8 cellular contexts compared by ENCODE assay signal in genomic region chr15:48861813-48862431, GRCh38. TPM values are rescaled to one million over a fixed set of nuclear protein-coding genes. Genes with fewer than 3 reads are reported as not detected.
DNase-seq lines count a peak whose midpoint lies in the region; ATAC-seq, FAIRE-seq and TF ChIP-seq lines count a peak whose summit lies in the region.

No MANE protein-coding gene starts in this region.

- no peaks in the 10 kb centered on the region for H3K4me1 Mint-ChIP-seq in CD4-positive, alpha-beta T cell (ENCODE audit: low read depth)
- H3K4me1 Mint-ChIP-seq in MCF 10A (ENCODE audit: insufficient read depth, unreplicated experiment), result peaks cover 29% of the 10 kb centered on the region

- H3K27ac ChIP-seq in CD4-positive, alpha-beta T cell (ENCODE audit: low read depth, low read length), result no peak overlapping the region

- no peaks in the 10 kb centered on the region for H3K9me3 Mint-ChIP-seq in CD4-positive, alpha-beta T cell
- no peaks in the 10 kb centered on the region for H3K9me3 Mint-ChIP-seq in MCF 10A (ENCODE audit: unreplicated experiment)

- H3K36me3 Mint-ChIP-seq in CD4-positive, alpha-beta T cell (ENCODE audit: low read depth), result no peaks in the 10 kb centered on the region
- H3K36me3 Mint-ChIP-seq in MCF 10A (ENCODE audit: insufficient read depth, unreplicated experiment), result no peaks in the 10 kb centered on the region

- TF ChIP-seq CTCF in CD4-positive, alpha-beta T cell (IDR thresholded peaks at IDR 0.05), result peak; percentile 87
- TF ChIP-seq CTCF in MCF 10A (IDR thresholded peaks at IDR 0.05; ENCODE audit: unreplicated experiment), result peak; percentile 73

- peak; percentile 96 for FAIRE-seq in islet of Langerhans (lab: Jason Lieb, UNC)

- H3K27ac Mint-ChIP-seq in CD4-positive, alpha-beta T cell, result no peak overlapping the region
- peak overlapping the region; percentile 61 for H3K27ac Mint-ChIP-seq in MCF 10A (ENCODE audit: low read depth, unreplicated experiment)

- peak; percentile 74 for ATAC-seq in CD4-positive, alpha-beta T cell (ENCODE audit: poor library complexity)
- peak; percentile 39 for ATAC-seq in GM18861 (IDR thresholded peaks at IDR 0.05; ENCODE audit: unreplicated experiment)

- CTCF ChIA-PET in CD4-positive, alpha-beta T cell (lab: Charles Lee), result interaction anchor here (0.6 to 1.8 kb wide), 20 partner anchors 9 to 1454 kb away, joined by 3 to 15 read pairs (median 4); partner anchors contain the start of genes CEP152, EID1, FGF7 and SHC4
- CTCF ChIA-PET in MCF 10A (lab: Yijun Ruan, JAX), result interaction anchor here (0.5 to 8.5 kb wide), 46 partner anchors 11 to 1405 kb away, joined by 3 to 127 read pairs (median 4); partner anchors contain the start of genes COPS2, EID1, FGF7 and SHC4

- BruUV-seq in MCF 10A (replicated peaks; lab: Mats Ljungman, UMichigan), result no TSS peak

- DNase-seq in CD4-positive, alpha-beta T cell, result peak in 6 of 10 experiments; percentile 7 to 40 (median 21)
- DNase-seq in LoVo (ENCODE audit: low spot score) (peak; percentile 78), SHP77 (lab: John Stamatoyannopoulos, UW) (peak; percentile 52 to 60), MCF 10A (ENCODE audit: unreplicated experiment) (peak; percentile 72), posterior vena cava (ENCODE audit: low spot score) (no peak)
- DNase-seq in stimulated activated CD4-positive, alpha-beta T cell treated with anti-CD3 and anti-CD28 coated beads, Interleukin-4, amount 100 ng/mL, for 4 hours, result peak; percentile 3 to 17

- H3K27me3 ChIP-seq in CD4-positive, alpha-beta T cell (ENCODE audit: control insufficient read depth, insufficient read depth, low read length), result no peaks in the 10 kb centered on the region

- POLR2A ChIA-PET in CD4-positive, alpha-beta T cell (lab: Charles Lee), result interaction anchor here (1.0 to 1.4 kb wide), 4 partner anchors 16 to 1141 kb away, joined by 3 to 11 read pairs (median 3); partner anchors contain the start of genes CEP152, COPS2 and EID1
- POLR2A ChIA-PET in MCF 10A (lab: Yijun Ruan, JAX), result interaction anchor here (0.6 to 2.0 kb wide), 11 partner anchors 16 to 309 kb away, joined by 3 to 12 read pairs (median 3); partner anchors contain the start of genes EID1, SECISBP2L and SHC4

- intact Hi-C loops in CD4-positive, alpha-beta T cell (cut with DNase I, micrococcal nuclease), result loop anchor here (1.0 to 5.0 kb wide), 7 partner anchors 113 to 1455 kb away; partner anchors contain the start of gene FGF7 (in 1 of the 2)
- intact Hi-C loops in MCF 10A (cut with micrococcal nuclease) (loop anchor here (1.0 to 2.0 kb wide), 6 partner anchors 104 to 1283 kb away; no protein-coding TSS in a partner anchor), posterior vena cava (cut with DNase I) (loop anchor here (10.0 kb wide), 3 partner anchors 103 to 1283 kb away; partner anchors contain the start of genes SHC4 (in 2 of the 2) and COPS2 (in 1 of the 2))

- H3K4me3 Mint-ChIP-seq in CD4-positive, alpha-beta T cell, result no peak overlapping the region
- no peak overlapping the region for H3K4me3 Mint-ChIP-seq in MCF 10A (ENCODE audit: unreplicated experiment)

- peaks cover 4% of the 10 kb centered on the region for H3K27me3 Mint-ChIP-seq in CD4-positive, alpha-beta T cell
- no peaks in the 10 kb centered on the region for H3K27me3 Mint-ChIP-seq in MCF 10A (ENCODE audit: insufficient read depth, unreplicated experiment)

- no peaks in the 10 kb centered on the region for H3K9me3 ChIP-seq in CD4-positive, alpha-beta T cell (ENCODE audit: control insufficient read depth, low read length)

RNA-seq across cellular contexts. Expression of gene EID1, which starts 16.0 kb away (rescaled TPM):
- total RNA-seq in CD4-positive, alpha-beta T cell, result 10 to 100 TPM; 41.0 to 45.3 TPM
- 91.3 and 110 TPM in 2 replicates for total RNA-seq in MCF 10A (2022)
- total RNA-seq in posterior vena cava, result 100 to 1,000 TPM; 202 to 230 TPM

RNA-seq across cellular contexts. Expression of gene CEP152, which starts 51.1 kb away (rescaled TPM):
- total RNA-seq in CD4-positive, alpha-beta T cell, result 1 to 10 TPM; 5.2 to 6.3 TPM
- total RNA-seq in MCF 10A (2022) (6.4 and 6.5 TPM in 2 replicates), posterior vena cava (1 to 10 TPM; 3.3 to 4.1 TPM)
